ENCODE assay signal across 10 cellular contexts in the genomic region with DNA sequence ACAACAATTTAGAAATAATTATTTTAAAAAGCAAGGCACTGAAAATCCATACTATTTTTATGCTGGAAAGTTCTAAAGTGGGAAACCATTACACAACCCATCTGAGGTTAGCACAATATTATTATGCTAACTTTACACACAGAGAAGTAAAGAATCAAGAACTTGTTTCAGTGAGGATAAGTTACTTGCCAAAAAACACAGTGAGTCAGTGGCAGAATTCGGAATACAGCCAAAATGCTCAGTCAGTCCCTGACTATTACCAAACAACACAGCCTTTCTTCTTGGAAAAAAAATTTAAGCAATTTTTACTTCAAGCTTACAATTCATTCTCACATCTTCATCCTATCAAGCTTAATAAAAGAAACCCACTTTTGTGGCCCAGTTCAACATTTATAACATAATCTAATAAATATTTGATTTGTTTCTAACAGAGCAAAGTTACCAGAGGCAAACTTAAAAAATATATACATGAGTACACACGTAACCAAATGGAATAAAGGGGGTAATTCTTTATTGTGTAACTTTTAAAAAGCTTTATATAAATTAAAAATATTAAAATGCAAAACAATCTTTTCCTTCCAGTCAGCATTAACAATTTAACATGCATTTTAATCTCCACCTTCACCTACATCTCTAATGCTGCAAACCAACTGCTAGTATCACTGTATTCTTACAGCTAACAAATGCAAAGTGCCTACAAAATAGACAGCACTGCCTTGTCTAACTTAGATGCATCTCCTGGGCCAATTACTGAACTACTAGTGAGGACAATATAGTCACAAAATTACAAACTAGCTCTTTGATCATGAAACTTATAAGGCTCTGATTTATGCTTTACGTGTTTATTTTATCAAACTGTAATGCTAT. TPM values are rescaled to one million over a fixed set of nuclear protein-coding genes. Genes with fewer than 3 reads are reported as not detected.
DNase-seq lines count a peak whose midpoint lies in the region; ATAC-seq and TF ChIP-seq lines count a peak whose summit lies in the region.
"Had no signal": no experiment of that assay in that cellular context is flagged by ENCODE, and none has a peak within 500 bp of the region (broad histone marks: within the 10 kb centered on the region; RNA-seq: fewer than 3 reads in every experiment).

No MANE protein-coding gene starts in this region.

- ATAC-seq in GM19455 (IDR thresholded peaks at IDR 0.05; ENCODE audit: unreplicated experiment) (no peak), HG02852 (IDR thresholded peaks at IDR 0.05; ENCODE audit: unreplicated experiment) (no peak)

- no peak overlapping the region for H3K4me3 Mint-ChIP-seq in activated T-helper 1 cell treated with anti-CD3 and anti-CD28 coated beads, Interleukin-12 subunit alpha, Interleukin-12 subunit beta, Interleukin-2, Interleukin-4 antibody, amounts not matched to agents 30 ng/mL and 10 ng/mL and 1 ng/mL, durations not matched to agents 14 hours and 24 hours and 36 hours
- H3K4me3 Mint-ChIP-seq: activated B cell treated with CpG ODN at 0.5 μM for 24 hours had no signal

- no peaks in the 10 kb centered on the region for H3K9me3 Mint-ChIP-seq in activated T-helper 1 cell treated with anti-CD3 and anti-CD28 coated beads, Interleukin-12 subunit alpha, Interleukin-12 subunit beta, Interleukin-2, Interleukin-4 antibody, amounts not matched to agents 30 ng/mL and 10 ng/mL and 1 ng/mL, durations not matched to agents 14 hours and 24 hours and 36 hours
- H3K9me3 Mint-ChIP-seq: activated B cell treated with CpG ODN at 0.5 μM for 24 hours had no signal

- H4K8ac ChIP-seq in mesendoderm (ENCODE audit: low read depth, low read length) = no peak overlapping the region

- intact Hi-C loops in activated T-helper 1 cell treated with anti-CD3 and anti-CD28 coated beads, Interleukin-12 subunit alpha, Interleukin-12 subunit beta, Interleukin-2, Interleukin-4 antibody, amounts not matched to agents 30 ng/mL and 10 ng/mL and 1 ng/mL, durations not matched to agents 14 hours and 24 hours and 36 hours (cut with micrococcal nuclease) = no loop called here

- H3K79me1 ChIP-seq in mesendoderm (ENCODE audit: low read length) = no peaks in the 10 kb centered on the region

- no peak overlapping the region for H3K9ac ChIP-seq in mesendoderm (ENCODE audit: low read length)

- no peaks in the 10 kb centered on the region for H3K79me2 ChIP-seq in mesendoderm (ENCODE audit: control insufficient read depth, insufficient read depth, low read length)

- no peak overlapping the region for H2BK5ac ChIP-seq in mesendoderm (ENCODE audit: low read length)

- DNase-seq in AG08396 (ENCODE audit: low spot score) (peak; percentile 70), NCI-H446 treated with DMSO at 0.1 percent for 48 hours (lab: John Stamatoyannopoulos, UW) (peak; percentile 76), coronary artery (ENCODE audit: low spot score) (no peak), lung microvascular endothelial cell (ENCODE audit: low read depth in 2 of 2) (peak; percentile 93 to 94), mesendoderm (no peak)
- DNase-seq in activated T-helper 1 cell treated with anti-CD3 and anti-CD28 coated beads, Interleukin-12 subunit alpha, Interleukin-12 subunit beta, Interleukin-2, Interleukin-4 antibody, amounts not matched to agents 30 ng/mL and 10 ng/mL and 1 ng/mL, durations not matched to agents 14 hours and 24 hours and 36 hours (ENCODE audit: low spot score) = no peak
- DNase-seq: activated B cell treated with CpG ODN at 0.5 μM for 24 hours; stimulated activated naive CD4-positive, alpha-beta T cell had no signal

- no peak overlapping the region for H4K5ac ChIP-seq in mesendoderm (ENCODE audit: low read length)

- H3K36me3 Mint-ChIP-seq in activated T-helper 1 cell treated with anti-CD3 and anti-CD28 coated beads, Interleukin-12 subunit alpha, Interleukin-12 subunit beta, Interleukin-2, Interleukin-4 antibody, amounts not matched to agents 30 ng/mL and 10 ng/mL and 1 ng/mL, durations not matched to agents 14 hours and 24 hours and 36 hours (ENCODE audit: low read depth) = no peaks in the 10 kb centered on the region

- 100% methylated on average over 1 of the region's 3 CpGs for WGBS in mesendoderm (ENCODE audit: extremely low coverage, insufficient coverage, low lambda C conversion rate)

- no peak for TF ChIP-seq CTCF in coronary artery (IDR thresholded peaks at IDR 0.05)

- no peak overlapping the region for H3K4me3 ChIP-seq in coronary artery
- no peak overlapping the region for H3K4me3 ChIP-seq in mesendoderm (ENCODE audit: low read length)

- no peak overlapping the region for H3K4me2 ChIP-seq in mesendoderm (ENCODE audit: low read length)

- H3K56ac ChIP-seq in mesendoderm (ENCODE audit: low read length) = no peak overlapping the region

- H3K4ac ChIP-seq in mesendoderm (ENCODE audit: low read depth, low read length) = no peak overlapping the region

- H3K27me3 ChIP-seq in mesendoderm (ENCODE audit: insufficient read depth, low read length, poor library complexity) = no peaks in the 10 kb centered on the region

- H2BK120ac ChIP-seq in mesendoderm (ENCODE audit: low read depth, low read length) = no peak overlapping the region

- H2AK5ac ChIP-seq in mesendoderm (ENCODE audit: low read length) = no peak overlapping the region

- H3K18ac ChIP-seq in mesendoderm (ENCODE audit: low read length) = no peak overlapping the region

- H3K27ac ChIP-seq in coronary artery (peak overlapping the region; percentile 22 to 27), mesendoderm (ENCODE audit: low read depth, low read length) (no peak overlapping the region)

- no peaks in the 10 kb centered on the region for H3K36me3 ChIP-seq in mesendoderm (ENCODE audit: control insufficient read depth, insufficient read depth, low read length)

- no peaks in the 10 kb centered on the region for H3K27me3 Mint-ChIP-seq in activated T-helper 1 cell treated with anti-CD3 and anti-CD28 coated beads, Interleukin-12 subunit alpha, Interleukin-12 subunit beta, Interleukin-2, Interleukin-4 antibody, amounts not matched to agents 30 ng/mL and 10 ng/mL and 1 ng/mL, durations not matched to agents 14 hours and 24 hours and 36 hours (ENCODE audit: insufficient read depth)
- H3K27me3 Mint-ChIP-seq: activated B cell treated with CpG ODN at 0.5 μM for 24 hours had no signal

- H2BK15ac ChIP-seq in mesendoderm (replicated peaks; ENCODE audit: low read depth) = no peak overlapping the region

- no peak overlapping the region for H3K27ac Mint-ChIP-seq in activated T-helper 1 cell treated with anti-CD3 and anti-CD28 coated beads, Interleukin-12 subunit alpha, Interleukin-12 subunit beta, Interleukin-2, Interleukin-4 antibody, amounts not matched to agents 30 ng/mL and 10 ng/mL and 1 ng/mL, durations not matched to agents 14 hours and 24 hours and 36 hours
- H3K27ac Mint-ChIP-seq: activated B cell treated with CpG ODN at 0.5 μM for 24 hours had no signal

- H3K23ac ChIP-seq in mesendoderm (ENCODE audit: low read length) = no peak overlapping the region

- no peaks in the 10 kb centered on the region for H3K4me1 ChIP-seq in mesendoderm (ENCODE audit: control insufficient read depth, low read depth, low read length)

- H3K4me1 Mint-ChIP-seq in activated T-helper 1 cell treated with anti-CD3 and anti-CD28 coated beads, Interleukin-12 subunit alpha, Interleukin-12 subunit beta, Interleukin-2, Interleukin-4 antibody, amounts not matched to agents 30 ng/mL and 10 ng/mL and 1 ng/mL, durations not matched to agents 14 hours and 24 hours and 36 hours (ENCODE audit: low read depth) = no peaks in the 10 kb centered on the region

RNA-seq across cellular contexts. Expression of a gene that starts 55.2 kb away (rescaled TPM):
- 25.5 and 42.1 TPM in 2 replicates for total RNA-seq in lung microvascular endothelial cell
- total RNA-seq in activated T-helper 1 cell treated with anti-CD3 and anti-CD28 coated beads, Interleukin-12 subunit alpha, Interleukin-12 subunit beta, Interleukin-2, Interleukin-4 antibody, amounts not matched to agents 30 ng/mL and 10 ng/mL and 1 ng/mL, durations not matched to agents 14 hours and 24 hours and 36 hours = 6.4 and 8.4 TPM in 2 replicates
- 57.1 TPM for polyA plus RNA-seq in mesendoderm (2013, experiment 1 of 2)
- polyA plus RNA-seq in mesendoderm (2013, experiment 2 of 2) = 57.2 TPM

Comparison
In these comparisons a context has a peak if more than half of its experiments do, and no peak if none do; other contexts are left out.
1. DNase-seq: peak in AG08396 (single experiment), NCI-H446 treated with DMSO at 0.1 percent for 48 hours (single experiment) and lung microvascular endothelial cell (2 of 2); none in coronary artery (single experiment), activated T-helper 1 cell treated with anti-CD3 and anti-CD28 coated beads, Interleukin-12 subunit alpha, Interleukin-12 subunit beta, Interleukin-2, Interleukin-4 antibody, amounts not matched to agents 30 ng/mL and 10 ng/mL and 1 ng/mL, durations not matched to agents 14 hours and 24 hours and 36 hours (single experiment) and mesendoderm (single experiment).